In genomic region chr7:26291251-26291650, GRCh38 we compare ENCODE assay signal across 8 cellular contexts. TPM values are rescaled to one million over a fixed set of nuclear protein-coding genes. Genes with fewer than 3 reads are reported as not detected.
A peak's percentile ranks its signal among the peaks of the same experiment; 100 is the strongest.
DNase-seq lines count a peak whose midpoint lies in the region; ATAC-seq and TF ChIP-seq lines count a peak whose summit lies in the region.

No MANE protein-coding gene starts in this region.

- TF ChIP-seq CTCF in left ventricle myocardium inferior (IDR thresholded peaks at IDR 0.05; ENCODE audit: borderline replicate concordance): no peak
- TF ChIP-seq CTCF in brain microvascular endothelial cell (IDR thresholded peaks at IDR 0.05; ENCODE audit: low read depth, low read length, missing control alignments): no peak
- TF ChIP-seq CTCF in GM13977 (IDR thresholded peaks at IDR 0.05; ENCODE audit: extremely low read depth, insufficient read depth, missing control alignments): no peak

- no peak for DNase-seq in left ventricle myocardium inferior
- no peak for DNase-seq in Right ventricle myocardium superior
- no peak for DNase-seq in brain microvascular endothelial cell
- no peak for DNase-seq in GM13977 (ENCODE audit: low spot score)
- DNase-seq in kidney glomerular epithelial cell (lab: John Stamatoyannopoulos, UW): no peak

- no peaks in the 10 kb centered on the region for H3K9me3 ChIP-seq in left ventricle myocardium inferior (replicated peaks)
- no peaks in the 10 kb centered on the region for H3K9me3 ChIP-seq in mononuclear cell (ENCODE audit: low read depth, low read length)

- intact Hi-C loops in left ventricle myocardium inferior (cut with micrococcal nuclease): no loop called here
- intact Hi-C loops in Right ventricle myocardium superior (cut with DNase I): no loop called here

- ATAC-seq in Right ventricle myocardium superior (ENCODE audit: poor library complexity) (no peak), GM18498 (IDR thresholded peaks at IDR 0.05; ENCODE audit: unreplicated experiment) (no peak), HG02884 (IDR thresholded peaks at IDR 0.05; ENCODE audit: unreplicated experiment) (no peak)

- H3K27ac ChIP-seq in left ventricle myocardium inferior (replicated peaks): no peak overlapping the region
- H3K27ac ChIP-seq in brain microvascular endothelial cell: no peak overlapping the region

- H3K27me3 ChIP-seq in left ventricle myocardium inferior (ENCODE audit: low read depth) (peaks cover 41% of the 10 kb centered on the region), brain microvascular endothelial cell (replicated peaks) (peaks cover 2% of the 10 kb centered on the region), mononuclear cell (ENCODE audit: insufficient read depth, low read length) (no peaks in the 10 kb centered on the region)

- in situ Hi-C loops in brain microvascular endothelial cell (cut with HindIII; ENCODE audit: low pct_ligation_motif_present, low sequenced_read_pairs): no loop called here
- in situ Hi-C loops in GM13977 (cut with MboI; ENCODE audit: low pct_unique_long_range_greater_than_20kb, low sequenced_read_pairs, unreplicated experiment): no loop called here

- H3K4me3 ChIP-seq in left ventricle myocardium inferior (peak overlapping the region; percentile 69), brain microvascular endothelial cell (ENCODE audit: low read depth, low read length) (peak overlapping the region; percentile 41), mononuclear cell (ENCODE audit: low read length) (peak overlapping the region; percentile 93)

- H3K36me3 ChIP-seq in left ventricle myocardium inferior (no peaks in the 10 kb centered on the region), brain microvascular endothelial cell (replicated peaks) (no peaks in the 10 kb centered on the region)

- peaks cover 7% of the 10 kb centered on the region for H3K4me1 ChIP-seq in left ventricle myocardium inferior
- peaks cover 63% of the 10 kb centered on the region for H3K4me1 ChIP-seq in mononuclear cell (ENCODE audit: insufficient read depth, low read length)

RNA-seq across cellular contexts. Expression of gene SNX10, which starts 0.4 kb away (rescaled TPM):
- total RNA-seq in left ventricle myocardium inferior (1.1 TPM), Right ventricle myocardium superior (1.2 TPM), mononuclear cell (70.1 TPM)

Comparison
In these comparisons a context has a peak if more than half of its experiments do, and no peak if none do; other contexts are left out.
1. H3K4me3 ChIP-seq: peak in every context shown above with its lines; median percentile 93 in mononuclear cell; 69 in left ventricle myocardium inferior; 41 in brain microvascular endothelial cell.
2. RNA of gene SNX10, which starts 0.4 kb away (total RNA-seq): 70.1 TPM in mononuclear cell (single experiment); 1.2 TPM in Right ventricle myocardium superior (single experiment) and 1.1 TPM in left ventricle myocardium inferior (single experiment); every median in the first group is over 10 times any median in the second.